In genomic region chr20:46111028-46111835, GRCh38 we compare ENCODE assay signal across 9 cellular contexts. TPM values are rescaled to one million over a fixed set of nuclear protein-coding genes. Genes with fewer than 3 reads are reported as not detected.
DNase-seq lines count a peak whose midpoint lies in the region; ATAC-seq and TF ChIP-seq lines count a peak whose summit lies in the region.
"Had no signal": no experiment of that assay in that cellular context is flagged by ENCODE, and none has a peak within 500 bp of the region (broad histone marks: within the 10 kb centered on the region; RNA-seq: fewer than 3 reads in every experiment).

No MANE protein-coding gene starts in this region.

- H3K79me1 ChIP-seq in mesendoderm (ENCODE audit: low read length) = no peaks in the 10 kb centered on the region

- no peak for TF ChIP-seq CTCF in transverse colon (IDR thresholded peaks at IDR 0.05)

- no peaks in the 10 kb centered on the region for H3K4me1 Mint-ChIP-seq in effector memory CD8-positive, alpha-beta T cell (ENCODE audit: low read depth in 2 of 2)
- H3K4me1 Mint-ChIP-seq: neural crest cell had no signal

- no peak overlapping the region for H2BK5ac ChIP-seq in mesendoderm (ENCODE audit: low read length)

- peak; percentile 83 for ATAC-seq in Right ventricle myocardium inferior
- peak; percentile 58 for ATAC-seq in HG03342 (IDR thresholded peaks at IDR 0.05; ENCODE audit: unreplicated experiment)
- ATAC-seq in effector memory CD8-positive, alpha-beta T cell (replicated peaks) = peak; percentile 39

- no peak overlapping the region for H3K9ac ChIP-seq in mesendoderm (ENCODE audit: low read length)

- H3K36me3 ChIP-seq in transverse colon = no peaks in the 10 kb centered on the region
- no peaks in the 10 kb centered on the region for H3K36me3 ChIP-seq in mesendoderm (ENCODE audit: control insufficient read depth, insufficient read depth, low read length)

- TF ChIP-seq EP300 in transverse colon (IDR thresholded peaks at IDR 0.05; ENCODE audit: low read depth) = no peak

- DNase-seq in Right ventricle myocardium inferior (ENCODE audit: missing footprints) (no peak), cardiac septum (ENCODE audit: low spot score) (no peak), transverse colon (peak; percentile 36), mesendoderm (no peak), cerebellar nuclear complex (lab: John Stamatoyannopoulos, UW) (no peak)
- DNase-seq in effector memory CD8-positive, alpha-beta T cell = no peak
- no peak for DNase-seq in activated effector memory CD4-positive, alpha-beta T cell treated with anti-CD3 and anti-CD28 coated beads, Interleukin-2, amount 50 U/mL, for 16 hours

- H3K4me3 ChIP-seq in transverse colon = no peak overlapping the region
- H3K4me3 ChIP-seq in mesendoderm (ENCODE audit: low read length) = no peak overlapping the region

- WGBS in transverse colon (ENCODE audit: low coverage in 1 of 2), 2 donors = 19 to 43% methylated on average over 2 to 5 of the region's 5 CpGs
- no CpG with 5 or more reads among the region's 5 CpGs for WGBS in mesendoderm (ENCODE audit: extremely low coverage, insufficient coverage, low lambda C conversion rate)

- H3K4ac ChIP-seq in mesendoderm (ENCODE audit: low read depth, low read length) = no peak overlapping the region

- peaks cover 12% of the 10 kb centered on the region for H3K27me3 ChIP-seq in transverse colon
- H3K27me3 ChIP-seq in mesendoderm (ENCODE audit: insufficient read depth, low read length, poor library complexity) = peaks cover 1% of the 10 kb centered on the region

- H2AK5ac ChIP-seq in mesendoderm (ENCODE audit: low read length) = no peak overlapping the region

- no peaks in the 10 kb centered on the region for H3K9me3 ChIP-seq in transverse colon

- in situ Hi-C loops in transverse colon (cut with MboI; ENCODE audit: low pct_ligation_motif_present in 1 of 4, low pct_unique_long_range_greater_than_20kb in 1 of 4, low sequenced_read_pairs in 3 of 4) = no loop called here

- no peak overlapping the region for H4K5ac ChIP-seq in mesendoderm (ENCODE audit: low read length)

- H4K8ac ChIP-seq in mesendoderm (ENCODE audit: low read depth, low read length) = no peak overlapping the region

- no peak overlapping the region for H3K56ac ChIP-seq in mesendoderm (ENCODE audit: low read length)

- H3K79me2 ChIP-seq in mesendoderm (ENCODE audit: control insufficient read depth, insufficient read depth, low read length) = no peaks in the 10 kb centered on the region

- H2BK120ac ChIP-seq in mesendoderm (ENCODE audit: low read depth, low read length) = no peak overlapping the region

- no peak overlapping the region for H3K18ac ChIP-seq in mesendoderm (ENCODE audit: low read length)

- no peaks in the 10 kb centered on the region for H3K36me3 Mint-ChIP-seq in effector memory CD8-positive, alpha-beta T cell (ENCODE audit: insufficient read depth)

- TF ChIP-seq POLR2A in transverse colon (IDR thresholded peaks at IDR 0.05) = no peak

- H2BK15ac ChIP-seq in mesendoderm (replicated peaks; ENCODE audit: low read depth) = no peak overlapping the region

- no peak overlapping the region for H3K23ac ChIP-seq in mesendoderm (ENCODE audit: low read length)

- H3K4me3 Mint-ChIP-seq in effector memory CD8-positive, alpha-beta T cell = no peak overlapping the region
- H3K4me3 Mint-ChIP-seq: neural crest cell had no signal

- H3K27ac ChIP-seq in transverse colon = no peak overlapping the region
- no peak overlapping the region for H3K27ac ChIP-seq in mesendoderm (ENCODE audit: low read depth, low read length)

- intact Hi-C loops in Right ventricle myocardium inferior (cut with DNase I) (no loop called here), cardiac septum (cut with DNase I) (no loop called here), transverse colon (cut with DNase I; ENCODE audit: low total_unique reads) (no loop called here)

- H3K4me1 ChIP-seq in transverse colon (no peaks in the 10 kb centered on the region), mesendoderm (ENCODE audit: control insufficient read depth, low read depth, low read length) (no peaks in the 10 kb centered on the region)

- no peaks in the 10 kb centered on the region for H3K9me3 Mint-ChIP-seq in effector memory CD8-positive, alpha-beta T cell
- H3K9me3 Mint-ChIP-seq: neural crest cell had no signal

- peaks cover 41 to 71% of the 10 kb centered on the region in 2 donors for H3K27me3 Mint-ChIP-seq in effector memory CD8-positive, alpha-beta T cell

- H3K27ac Mint-ChIP-seq in effector memory CD8-positive, alpha-beta T cell = no peak overlapping the region

- H3K4me2 ChIP-seq in mesendoderm (ENCODE audit: low read length) = no peak overlapping the region

RNA-seq across cellular contexts. Expression of gene CD40, which starts 6.9 kb away (rescaled TPM):
- 8.0 TPM for total RNA-seq in Right ventricle myocardium inferior
- 3.8 TPM for total RNA-seq in cardiac septum
- 10 to 100 TPM in 1 of 4 donors, 1 to 10 TPM in 3; 2.5 to 11.6 (median 3.5) TPM for total RNA-seq in transverse colon
- 8.0 TPM for polyA plus RNA-seq in mesendoderm (2013, experiment 1 of 2)
- 7.9 TPM for polyA plus RNA-seq in mesendoderm (2013, experiment 2 of 2)

RNA-seq across cellular contexts. Expression of gene NCOA5, which starts 21.5 kb away (rescaled TPM):
- total RNA-seq in Right ventricle myocardium inferior = 19.4 TPM
- total RNA-seq in cardiac septum = 12.3 TPM
- 10 to 100 TPM; 18.3 to 97.3 (median 27.3) TPM for total RNA-seq in transverse colon
- polyA plus RNA-seq in mesendoderm (2013, experiment 1 of 2) = 39.6 TPM
- polyA plus RNA-seq in mesendoderm (2013, experiment 2 of 2) = 39.5 TPM
